8 cellular contexts compared by ENCODE assay signal in genomic region chr5:43008369-43009158, GRCh38. TPM values are rescaled to one million over a fixed set of nuclear protein-coding genes. Genes with fewer than 3 reads are reported as not detected.
DNase-seq lines count a peak whose midpoint lies in the region; ATAC-seq and TF ChIP-seq lines count a peak whose summit lies in the region.

No MANE protein-coding gene starts in this region.

- peak overlapping the region; percentile 79 to 93 for H3K27ac ChIP-seq in coronary artery

- WGBS in lower leg skin, 2 donors = 2 to 7% methylated on average over 35 of the region's 35 CpGs

- DNase-seq in AML-193 (lab: John Stamatoyannopoulos, UW) (peak; percentile 49 to 68), NCI-H524 treated with DMSO at 0.1 percent for 48 hours (lab: John Stamatoyannopoulos, UW) (peak; percentile 68), coronary artery (ENCODE audit: low spot score) (peak; percentile 87), lower leg skin (ENCODE audit: low spot score in 2 of 2) (peak; percentile 90 to 97)
- peak; percentile 91 to 96 for DNase-seq in activated CD4-positive, alpha-beta T cell treated with anti-CD3 and anti-CD28 coated beads for 4 hours
- DNase-seq in stimulated activated CD4-positive, alpha-beta T cell treated with anti-CD3 and anti-CD28 coated beads, Interleukin-4, amount 100 ng/mL, for 4 hours = peak; percentile 84 to 92

- TF ChIP-seq CTCF in coronary artery (IDR thresholded peaks at IDR 0.05) (no peak), lower leg skin (IDR thresholded peaks at IDR 0.05) (no peak)

- intact Hi-C loops in lower leg skin (cut with DNase I; ENCODE audit: low total_unique reads) = no loop called here

- H3K4me3 ChIP-seq in coronary artery (peak overlapping the region; percentile 72), lower leg skin (ENCODE audit: low read depth, poor library complexity, severe bottlenecking) (peak overlapping the region; percentile 40)

- ATAC-seq in GM19043 (IDR thresholded peaks at IDR 0.05; ENCODE audit: low read depth, unreplicated experiment) = peak; percentile 37
- ATAC-seq in HG03439 (IDR thresholded peaks at IDR 0.05; ENCODE audit: unreplicated experiment) = peak; percentile 44

- no peak for TF ChIP-seq POLR2A in lower leg skin (IDR thresholded peaks at IDR 0.05)

RNA-seq across cellular contexts. Expression of gene ANXA2R, which starts 31.6 kb away (rescaled TPM):
- 1 to 10 TPM; 1.1 to 2.7 (median 2.4) TPM for total RNA-seq in lower leg skin

Comparison
In these comparisons a context has a peak if more than half of its experiments do, and no peak if none do; other contexts are left out.
1. Peak in every context shown above with its lines: DNase-seq, ATAC-seq, H3K4me3 ChIP-seq and H3K27ac ChIP-seq.